In the genomic region with DNA sequence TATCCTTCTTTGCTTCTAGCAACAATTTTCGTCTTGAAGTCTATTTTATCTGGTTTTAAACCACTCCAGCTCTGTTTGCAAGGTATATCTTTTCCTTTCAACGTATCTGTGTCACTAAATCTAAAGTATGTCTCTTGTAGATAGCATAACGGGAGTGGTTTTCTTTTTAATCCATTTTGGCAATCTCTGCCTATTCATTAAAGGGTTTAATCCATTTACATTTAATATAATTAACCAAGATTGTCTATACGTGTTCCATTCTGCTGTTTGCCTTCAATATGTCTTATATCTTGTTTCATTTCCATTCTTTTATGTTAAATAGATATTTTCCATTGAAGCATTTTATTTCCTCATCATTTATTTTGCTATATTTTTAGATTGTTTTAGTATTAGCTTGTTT, we compare ENCODE assay signal across 25 cellular contexts.
DNase-seq lines count a peak whose midpoint lies in the region; FAIRE-seq and TF ChIP-seq lines count a peak whose summit lies in the region.
"Had no signal": no experiment of that assay in that cellular context is flagged by ENCODE, and none has a peak within 500 bp of the region (broad histone marks: within the 10 kb centered on the region; RNA-seq: fewer than 3 reads in every experiment).

No MANE protein-coding gene starts in this region.

- FAIRE-seq in colon (lab: Jason Lieb, UNC), result peak; percentile 45
- FAIRE-seq: GM12878, GM12892, GM18507 had no signal

- no peaks in the 10 kb centered on the region for H3K9me3 ChIP-seq in HEK293 (ENCODE audit: control insufficient read depth, insufficient read depth, low read depth, low read length)
- H3K9me3 ChIP-seq: BE2C had no signal

- H3K4me1 ChIP-seq in HEK293 (ENCODE audit: control insufficient read depth, insufficient read depth, low read length), result no peaks in the 10 kb centered on the region
- H3K4me1 ChIP-seq: BE2C, BLaER1 had no signal

- CTCF ChIA-PET in HEK293 (lab: Yijun Ruan, JAX), result no interaction called here

- no peak overlapping the region for H3K27ac ChIP-seq in HEK293 (ENCODE audit: extremely low read depth, low read depth, low read length)
- H3K27ac ChIP-seq: BLaER1 had no signal

- peak; percentile 21 for DNase-seq in SK-N-DZ (ENCODE audit: low spot score)
- no peak for DNase-seq in islet precursor cell
- DNase-seq in stimulated activated CD4-positive, alpha-beta T cell treated with anti-CD3 and anti-CD28 coated beads, Interleukin-15, amount 100 ng/mL, for 24 hours, result no peak
- DNase-seq in HT-29 (ENCODE audit: low spot score), result no peak
- DNase-seq: 8988T; ACHN; BE2C; C1 segment of cervical spinal cord; CD4-positive, alpha-beta memory T cell; CD4-positive, CD25-positive, alpha-beta regulatory T cell; CD8-positive, alpha-beta memory T cell; COR-L47; DMS 273 treated with DMSO at 0.1 percent for 48 hours; DMS153; DMS53; DMS79; DND-41; EL; GDM1 had no signal

- POLR2A ChIA-PET in HEK293 (lab: Yijun Ruan, JAX), result no interaction called here

- no peaks in the 10 kb centered on the region for H3K36me3 ChIP-seq in HEK293 (ENCODE audit: control insufficient read depth in 2 of 2, insufficient read depth in 1 of 2, low read length in 2 of 2)
- H3K36me3 ChIP-seq: BE2C, BLaER1 had no signal

- no peak for TF ChIP-seq CTCF in HEK293 (tag by site-specific recombination; IDR thresholded peaks at IDR 0.05)

- H3K4me3 ChIP-seq in HEK293 (ENCODE audit: low read depth, low read length), result no peak overlapping the region
- H3K4me3 ChIP-seq: BLaER1, GM12878 had no signal

TF ChIP-seq in HEK293, 187 proteins besides CTCF, POLR2A, EP300 and RAD21:
- no peak for TF ChIP-seq ZNF169 (tag by site-specific recombination; IDR thresholded peaks at IDR 0.05)
- TF ChIP-seq HOXC10 (CRISPR knock-in tag; IDR thresholded peaks at IDR 0.05), result no peak
- TF ChIP-seq SETDB1 (IDR thresholded peaks at IDR 0.05; ENCODE audit: insufficient read length, low read length), result peak; percentile 72
- TF ChIP-seq, protein P1, sequence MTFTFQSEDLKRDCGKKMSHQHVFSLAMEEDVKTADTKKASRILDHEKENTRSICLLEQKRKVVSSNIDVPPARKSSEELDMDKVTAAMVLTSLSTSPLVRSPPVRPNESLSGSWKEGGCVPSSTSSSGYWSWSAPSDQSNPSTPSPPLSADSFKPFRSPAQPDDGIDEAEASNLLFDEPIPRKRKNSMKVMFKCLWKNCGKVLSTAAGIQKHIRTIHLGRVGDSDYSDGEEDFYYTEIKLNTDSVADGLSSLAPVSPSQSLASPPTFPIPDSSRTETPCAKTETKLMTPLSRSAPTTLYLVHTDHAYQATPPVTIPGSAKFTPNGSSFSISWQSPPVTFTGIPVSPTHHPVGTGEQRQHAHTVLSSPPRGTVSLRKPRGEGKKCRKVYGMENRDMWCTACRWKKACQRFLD (tag by site-specific recombination; IDR thresholded peaks at IDR 0.05), result no peak
- TF ChIP-seq ZSCAN23 (tag by site-specific recombination; IDR thresholded peaks at IDR 0.05), result no peak
